In the genomic region with DNA sequence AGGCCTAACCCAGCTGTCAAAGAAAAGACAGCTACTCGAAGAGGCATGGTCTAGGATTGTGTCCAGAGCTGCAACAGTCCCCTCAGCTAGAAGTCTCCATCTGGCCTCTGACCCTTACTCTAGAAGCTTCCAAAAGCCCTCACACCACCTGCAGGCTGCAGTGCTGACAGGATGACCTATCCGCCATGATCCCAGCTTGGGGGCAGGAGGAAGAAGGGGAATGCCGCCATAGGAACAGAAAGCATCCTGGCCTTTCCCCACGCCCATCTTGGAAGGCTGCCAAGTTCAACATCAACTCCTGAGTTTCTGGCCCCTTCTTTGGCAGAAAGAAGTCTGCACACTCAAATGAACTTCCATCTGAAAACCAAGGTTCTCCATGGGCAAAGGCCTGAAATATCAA, we compare ENCODE assay signal across 12 cellular contexts. TPM values are rescaled to one million over a fixed set of nuclear protein-coding genes. Genes with fewer than 3 reads are reported as not detected.
DNase-seq lines count a peak whose midpoint lies in the region; ATAC-seq and TF ChIP-seq lines count a peak whose summit lies in the region.
"Had no signal": no experiment of that assay in that cellular context is flagged by ENCODE, and none has a peak within 500 bp of the region (broad histone marks: within the 10 kb centered on the region; RNA-seq: fewer than 3 reads in every experiment).

No MANE protein-coding gene starts in this region.

- H3K9me3 ChIP-seq in adrenal gland (replicated peaks in 1 of 3) (no peaks in the 10 kb centered on the region), smooth muscle cell (replicated peaks; ENCODE audit: low read depth) (no peaks in the 10 kb centered on the region)
- H3K9me3 ChIP-seq: mucosa of descending colon had no signal

- H3K36me3 ChIP-seq in adrenal gland (replicated peaks in 1 of 2) = no peaks in the 10 kb centered on the region
- H3K36me3 ChIP-seq in smooth muscle cell (ENCODE audit: low read depth) = no peaks in the 10 kb centered on the region

- intact Hi-C loops in adrenal gland (cut with DNase I) = no loop called here

- H3K9ac ChIP-seq in smooth muscle cell (ENCODE audit: low read depth) = no peak overlapping the region

- H2AFZ ChIP-seq in smooth muscle cell (ENCODE audit: low read depth) = no peak overlapping the region

- H3K79me2 ChIP-seq in smooth muscle cell (ENCODE audit: low read depth) = no peaks in the 10 kb centered on the region

- H3K27ac ChIP-seq in adrenal gland (peak overlapping the region in 2 of 5 donors; percentile 65 to 70), smooth muscle cell (ENCODE audit: low read depth) (no peak overlapping the region)
- H3K27ac ChIP-seq: RWPE1 had no signal

- H3F3A ChIP-seq in smooth muscle cell (ENCODE audit: low read depth) = no peaks in the 10 kb centered on the region

- DNase-seq in DMS153 (lab: John Stamatoyannopoulos, UW) (peak; percentile 56), M059J (ENCODE audit: low read depth) (peak; percentile 31), adrenal gland (peak in 4 of 7 donors; percentile 29 to 39 (median 34)), lung microvascular endothelial cell (ENCODE audit: low read depth in 2 of 2) (peak; percentile 80 to 88), smooth muscle cell (lab: John Stamatoyannopoulos, UW; ENCODE audit: unreplicated experiment) (no peak), cortex of kidney (lab: John Stamatoyannopoulos, UW) (no peak)
- DNase-seq: activated CD4-positive, alpha-beta T cell treated with anti-CD3 and anti-CD28 coated beads for 48 hours had no signal

- H3K4me3 ChIP-seq in adrenal gland = no peak overlapping the region
- no peak overlapping the region for H3K4me3 ChIP-seq in smooth muscle cell
- H3K4me3 ChIP-seq: mucosa of descending colon had no signal

- no peak for TF ChIP-seq POLR2A in adrenal gland (IDR thresholded peaks at IDR 0.05)

- peaks cover 0 to 6% of the 10 kb centered on the region in 2 donors for H3K4me1 ChIP-seq in adrenal gland (replicated peaks in 1 of 2)
- no peaks in the 10 kb centered on the region for H3K4me1 ChIP-seq in smooth muscle cell (ENCODE audit: low read depth)

- 12 to 36% (median 28%) methylated on average over 3 to 4 of the region's 4 CpGs for WGBS in adrenal gland, 4 donors
- 79% methylated on average over 4 of the region's 4 CpGs for WGBS in smooth muscle cell (ENCODE audit: low lambda C conversion rate)

- no peak overlapping the region for H3K4me2 ChIP-seq in smooth muscle cell

- no peak for TF ChIP-seq CTCF in adrenal gland (IDR thresholded peaks at IDR 0.05)
- TF ChIP-seq CTCF in smooth muscle cell (IDR thresholded peaks at IDR 0.05; ENCODE audit: borderline replicate concordance, insufficient read depth, poor library complexity, severe bottlenecking) = no peak

- no peak for ATAC-seq in GM19351 (IDR thresholded peaks at IDR 0.05; ENCODE audit: unreplicated experiment)
- no peak for ATAC-seq in GM19035 (IDR thresholded peaks at IDR 0.05; ENCODE audit: unreplicated experiment)
- ATAC-seq: mucosa of descending colon had no signal

- H3K27me3 ChIP-seq in adrenal gland (no peaks in the 10 kb centered on the region), smooth muscle cell (ENCODE audit: low read depth) (no peaks in the 10 kb centered on the region)

- H4K20me1 ChIP-seq in smooth muscle cell (ENCODE audit: low read depth) = no peaks in the 10 kb centered on the region

RNA-seq across cellular contexts. Expression of a gene that starts 3.1 kb away (rescaled TPM):
- 0.07 TPM in 1 of 2 replicates, not detected in the other for total RNA-seq in M059J (2014; rRNA removed; shearing (Covaris generic))
- total RNA-seq in adrenal gland (under 1 TPM in 1 of 8 donors, not detected in 7; 0.28 TPM), lung microvascular endothelial cell (not detected in 2 replicates), smooth muscle cell (0.09 and 1.1 TPM in 2 replicates)
- polyA plus RNA-seq in adrenal gland (not detected), smooth muscle cell (not detected in 2 replicates)
- total RNA-seq: mucosa of descending colon, subcutaneous adipose tissue had no signal

RNA-seq across cellular contexts. Expression of a gene that starts 11.8 kb away (rescaled TPM):
- not detected in 2 replicates for total RNA-seq in M059J (2014; rRNA removed; shearing (Covaris generic))
- not detected for total RNA-seq in adrenal gland
- not detected for polyA plus RNA-seq in adrenal gland
- not detected in 2 replicates for total RNA-seq in lung microvascular endothelial cell
- not detected in 2 replicates for total RNA-seq in smooth muscle cell
- not detected in 2 replicates for polyA plus RNA-seq in smooth muscle cell
- total RNA-seq: mucosa of descending colon, subcutaneous adipose tissue had no signal

RNA-seq across cellular contexts. Expression of a gene that starts 12.6 kb away (rescaled TPM):
- total RNA-seq in M059J (2014; rRNA removed; shearing (Covaris generic)) = 0.34 TPM in 1 of 2 replicates, not detected in the other
- total RNA-seq in adrenal gland = 1 to 10 TPM in 1 of 8 donors, under 1 TPM in 2, not detected in 5; 0.54 to 3.5 (median 0.83) TPM
- polyA plus RNA-seq in adrenal gland = 10 to 100 TPM in 2 of 3 donors, not detected in 1; 18.6 to 20.0 TPM
- total RNA-seq in lung microvascular endothelial cell = under 0.01 TPM in 1 of 2 replicates, not detected in the other
- 3.7 and 5.2 TPM in 2 replicates for total RNA-seq in smooth muscle cell
- 1.7 and 3.8 TPM in 2 replicates for polyA plus RNA-seq in smooth muscle cell
- total RNA-seq: subcutaneous adipose tissue had no signal

RNA-seq across cellular contexts. Expression of a gene that starts 25.6 kb away (rescaled TPM):
- total RNA-seq in M059J (2014; rRNA removed; shearing (Covaris generic)) = 0.05 TPM in 1 of 2 replicates, not detected in the other
- not detected for total RNA-seq in adrenal gland
- polyA plus RNA-seq in adrenal gland = not detected
- not detected in 2 replicates for total RNA-seq in lung microvascular endothelial cell
- total RNA-seq in smooth muscle cell = not detected in 2 replicates
- polyA plus RNA-seq in smooth muscle cell = not detected in 2 replicates
- total RNA-seq: mucosa of descending colon, subcutaneous adipose tissue had no signal

RNA-seq across cellular contexts. Expression of a gene that starts 25.9 kb away (rescaled TPM):
- 6.3 and 10.2 TPM in 2 replicates for total RNA-seq in M059J (2014; rRNA removed; shearing (Covaris generic))
- total RNA-seq in adrenal gland (under 1 TPM in 2 of 8 donors, not detected in 6; 0.18 to 0.25 TPM), lung microvascular endothelial cell (0.20 and 1.5 TPM in 2 replicates), smooth muscle cell (0.49 and 1.7 TPM in 2 replicates)
- polyA plus RNA-seq in adrenal gland (under 1 TPM in 2 of 3 donors, not detected in 1; 0.64 to 0.88 TPM), smooth muscle cell (0.93 and 1.3 TPM in 2 replicates)
- total RNA-seq: subcutaneous adipose tissue had no signal

Comparison
In these comparisons a context has a peak if more than half of its experiments do, and no peak if none do; other contexts are left out.
1. DNase-seq: peak in DMS153 (single experiment), M059J (single experiment), adrenal gland (4 of 7) and lung microvascular endothelial cell (2 of 2); none in smooth muscle cell (single experiment) and cortex of kidney (single experiment).